In genomic region chr11:15683528-15683927, GRCh38 we compare ENCODE assay signal across 6 cellular contexts.
"Had no signal": no experiment of that assay in that cellular context is flagged by ENCODE, and none has a peak within 500 bp of the region (broad histone marks: within the 10 kb centered on the region; RNA-seq: fewer than 3 reads in every experiment).

No MANE protein-coding gene starts in this region.

- ATAC-seq: HepG2 had no signal

- H3K27ac ChIP-seq: HL-60, KMS-11 had no signal

- DNase-seq: KBM-7, KG1 had no signal

- H3K4me2 ChIP-seq: KMS-11 had no signal

- H3K9ac ChIP-seq: KMS-11 had no signal

- FAIRE-seq: HepG2, HTR-8/SVneo had no signal
